In the genomic region with DNA sequence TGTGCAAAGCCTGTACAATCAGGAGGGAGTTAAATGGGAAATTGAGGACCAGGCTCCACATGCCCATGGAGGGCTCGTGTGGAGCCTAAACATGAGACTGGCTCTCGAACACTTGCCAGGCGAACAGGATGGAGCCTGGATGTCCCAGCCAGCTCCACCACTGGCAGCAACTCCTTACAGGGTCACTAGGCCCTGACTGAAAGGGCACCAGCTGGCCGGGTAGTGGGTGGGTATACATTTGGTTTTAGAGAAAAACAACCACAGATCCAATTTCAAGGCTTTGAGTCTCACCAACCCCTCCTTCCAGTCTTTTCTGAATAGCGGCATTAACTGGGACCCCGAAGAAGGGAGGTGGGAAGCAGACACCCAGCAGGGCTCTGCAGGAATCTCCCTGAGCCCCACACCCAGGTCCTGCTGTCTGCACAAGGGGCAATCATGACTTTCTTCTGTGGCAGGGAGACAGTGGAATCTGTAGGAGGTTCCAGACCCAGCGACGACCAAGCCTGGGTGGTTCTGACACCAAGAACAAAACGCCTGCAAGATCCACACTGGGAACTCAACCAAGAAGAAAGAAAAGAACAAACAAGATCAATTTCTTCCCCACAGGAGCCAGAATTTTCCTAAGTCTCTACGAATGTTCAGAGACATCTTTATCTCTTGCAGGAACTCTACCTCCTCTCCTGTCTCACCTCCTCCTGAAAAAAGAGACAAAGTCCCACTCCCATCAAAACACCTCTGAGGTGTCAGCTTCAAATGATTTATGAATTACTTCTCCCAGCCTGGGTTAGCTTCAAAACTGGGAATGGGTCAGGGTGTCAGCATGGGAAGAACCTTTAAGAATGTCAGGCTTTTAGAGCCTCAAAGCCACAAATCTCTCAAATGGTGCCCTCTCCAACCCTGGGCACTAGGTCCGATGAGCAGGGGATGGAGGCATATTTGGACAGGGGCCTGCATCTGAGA, we compare ENCODE assay signal across 29 cellular contexts.
"Had no signal": no experiment of that assay in that cellular context is flagged by ENCODE, and none has a peak within 500 bp of the region (broad histone marks: within the 10 kb centered on the region; RNA-seq: fewer than 3 reads in every experiment).

No MANE protein-coding gene starts in this region.

- DNase-seq: activated CD4-positive, alpha-beta memory T cell treated with anti-CD3 and anti-CD28 coated beads for 36 hours; activated CD4-positive, alpha-beta T cell treated with anti-CD3 and anti-CD28 coated beads, Interleukin-2, amount 10 ng/mL, durations not matched to agents 24 days and 14 days; activated CD4-positive, CD25-positive, alpha-beta regulatory T cell treated with anti-CD3 and anti-CD28 coated beads, Interleukin-2, amount 50 U/mL, for 72 hours; activated CD8-positive, alpha-beta memory T cell treated with anti-CD3 and anti-CD28 coated beads, Interleukin-2, amount 50 U/mL, for 4 hours; activated gamma-delta T cell; activated naive CD8-positive, alpha-beta T cell treated with anti-CD3 and anti-CD28 coated beads, Interleukin-2, amount 50 U/mL, for 24 hours; activated T-cell treated with anti-CD3 and anti-CD28 coated beads, Interleukin-2, amount 50 U/mL, for 1 hour; amygdala; caudate nucleus; endodermal cell; foreskin fibroblast; heart left ventricle; left lung; naive B cell; retina; stimulated activated CD4-positive, alpha-beta T cell treated with anti-CD3 and anti-CD28 coated beads, Interleukin-15, amount 100 ng/mL, for 24 hours; stimulated activated CD4-positive, alpha-beta T cell treated with anti-CD3 and anti-CD28 coated beads, Interleukin-2, amount 100 ng/mL, for 24 hours; stimulated activated naive B cell treated with anti-CD40 and anti-IgM and Interleukin-4, amounts not matched to agents 10 μg/mL and 1 μg/mL and 100 μg/mL, for 72 hours; stomach; SW 1271; T-helper 9 cell; thyroid gland had no signal

- H3K4me1 Mint-ChIP-seq: activated CD4-positive, alpha-beta T cell treated with anti-CD3 and anti-CD28 coated beads, Interleukin-2, amount 10 ng/mL, durations not matched to agents 24 days and 14 days; activated naive CD4-positive, alpha-beta T cell treated with anti-CD3 and anti-CD28 coated beads, Interleukin-2, amount 50 U/mL, for 24 hours; naive B cell; stimulated activated naive B cell treated with anti-CD40 and anti-IgM and Interleukin-4, amounts not matched to agents 10 μg/mL and 1 μg/mL and 100 μg/mL, for 72 hours had no signal

- H3K36me3 Mint-ChIP-seq: activated CD4-positive, alpha-beta memory T cell treated with anti-CD3 and anti-CD28 coated beads for 36 hours; activated naive CD4-positive, alpha-beta T cell treated with anti-CD3 and anti-CD28 coated beads, Interleukin-2, amount 50 U/mL, for 24 hours; naive B cell; stimulated activated naive B cell treated with anti-CD40 and anti-IgM and Interleukin-4, amounts not matched to agents 10 μg/mL and 1 μg/mL and 100 μg/mL, for 72 hours had no signal

- H3K36me3 ChIP-seq: heart left ventricle, left lung, neutrophil, prostate gland, stomach, thyroid gland had no signal

- H3K4me3 ChIP-seq: heart left ventricle, left lung, prostate gland, smooth muscle cell, stomach, thyroid gland had no signal

- H3K4me2 ChIP-seq: smooth muscle cell had no signal

- H3K9me3 ChIP-seq: heart left ventricle, left lung, neutrophil, prostate gland, stomach, thyroid gland had no signal

- H3K27ac ChIP-seq: left lung, neutrophil, prostate gland, thyroid gland had no signal

- H3K9me3 Mint-ChIP-seq: activated CD4-positive, alpha-beta memory T cell treated with anti-CD3 and anti-CD28 coated beads for 36 hours; activated CD4-positive, alpha-beta T cell treated with anti-CD3 and anti-CD28 coated beads, Interleukin-2, amount 10 ng/mL, durations not matched to agents 24 days and 14 days; activated naive CD4-positive, alpha-beta T cell treated with anti-CD3 and anti-CD28 coated beads, Interleukin-2, amount 50 U/mL, for 24 hours; activated naive CD8-positive, alpha-beta T cell treated with anti-CD3 and anti-CD28 coated beads, Interleukin-2, amount 50 U/mL, for 24 hours; activated T-helper 1 cell treated with anti-CD3 and anti-CD28 coated beads, Interleukin-12 subunit alpha, Interleukin-12 subunit beta, Interleukin-2, Interleukin-4 antibody, amounts not matched to agents 30 ng/mL and 10 ng/mL and 1 ng/mL, durations not matched to agents 14 hours and 24 hours and 36 hours; endodermal cell; naive B cell; stimulated activated naive B cell treated with anti-CD40 and anti-IgM and Interleukin-4, amounts not matched to agents 10 μg/mL and 1 μg/mL and 100 μg/mL, for 72 hours; T-helper 1 cell treated with Interleukin-12 subunit alpha and Interleukin-12 subunit beta and Interleukin-4 antibody, amounts not matched to agents 30 μg/mL and 1 μg/mL, for 36 hours had no signal

- ATAC-seq: activated naive CD8-positive, alpha-beta T cell treated with anti-CD3 and anti-CD28 coated beads, Interleukin-2, amount 50 U/mL, for 24 hours; esophagus mucosa; heart left ventricle; left lung; stimulated activated naive B cell treated with anti-CD40 and anti-IgM and Interleukin-4, amounts not matched to agents 10 μg/mL and 1 μg/mL and 100 μg/mL, for 72 hours had no signal

- H3K27me3 ChIP-seq: heart left ventricle, left lung, neutrophil, stomach, thyroid gland had no signal

- H3K4me1 ChIP-seq: prostate gland had no signal

- H3K4me3 Mint-ChIP-seq: activated CD4-positive, alpha-beta memory T cell treated with anti-CD3 and anti-CD28 coated beads for 36 hours; activated CD4-positive, alpha-beta T cell treated with anti-CD3 and anti-CD28 coated beads, Interleukin-2, amount 10 ng/mL, durations not matched to agents 24 days and 14 days; activated naive CD4-positive, alpha-beta T cell treated with anti-CD3 and anti-CD28 coated beads, Interleukin-2, amount 50 U/mL, for 24 hours; activated naive CD8-positive, alpha-beta T cell treated with anti-CD3 and anti-CD28 coated beads, Interleukin-2, amount 50 U/mL, for 24 hours; activated T-helper 1 cell treated with anti-CD3 and anti-CD28 coated beads, Interleukin-12 subunit alpha, Interleukin-12 subunit beta, Interleukin-2, Interleukin-4 antibody, amounts not matched to agents 30 ng/mL and 10 ng/mL and 1 ng/mL, durations not matched to agents 14 hours and 24 hours and 36 hours; endodermal cell; naive B cell; stimulated activated naive B cell treated with anti-CD40 and anti-IgM and Interleukin-4, amounts not matched to agents 10 μg/mL and 1 μg/mL and 100 μg/mL, for 72 hours; T-helper 1 cell treated with Interleukin-12 subunit alpha and Interleukin-12 subunit beta and Interleukin-4 antibody, amounts not matched to agents 30 μg/mL and 1 μg/mL, for 36 hours had no signal

- H3K27ac Mint-ChIP-seq: activated CD4-positive, alpha-beta memory T cell treated with anti-CD3 and anti-CD28 coated beads for 36 hours; activated CD4-positive, alpha-beta T cell treated with anti-CD3 and anti-CD28 coated beads, Interleukin-2, amount 10 ng/mL, durations not matched to agents 24 days and 14 days; activated naive CD4-positive, alpha-beta T cell treated with anti-CD3 and anti-CD28 coated beads, Interleukin-2, amount 50 U/mL, for 24 hours; activated naive CD8-positive, alpha-beta T cell treated with anti-CD3 and anti-CD28 coated beads, Interleukin-2, amount 50 U/mL, for 24 hours; activated T-helper 1 cell treated with anti-CD3 and anti-CD28 coated beads, Interleukin-12 subunit alpha, Interleukin-12 subunit beta, Interleukin-2, Interleukin-4 antibody, amounts not matched to agents 30 ng/mL and 10 ng/mL and 1 ng/mL, durations not matched to agents 14 hours and 24 hours and 36 hours; endodermal cell; naive B cell; stimulated activated naive B cell treated with anti-CD40 and anti-IgM and Interleukin-4, amounts not matched to agents 10 μg/mL and 1 μg/mL and 100 μg/mL, for 72 hours; T-helper 1 cell treated with Interleukin-12 subunit alpha and Interleukin-12 subunit beta and Interleukin-4 antibody, amounts not matched to agents 30 μg/mL and 1 μg/mL, for 36 hours had no signal

- H3K27me3 Mint-ChIP-seq: activated naive CD4-positive, alpha-beta T cell treated with anti-CD3 and anti-CD28 coated beads, Interleukin-2, amount 50 U/mL, for 24 hours; activated naive CD8-positive, alpha-beta T cell treated with anti-CD3 and anti-CD28 coated beads, Interleukin-2, amount 50 U/mL, for 24 hours; stimulated activated naive B cell treated with anti-CD40 and anti-IgM and Interleukin-4, amounts not matched to agents 10 μg/mL and 1 μg/mL and 100 μg/mL, for 72 hours had no signal
